In genomic region chr1:93878889-93879586, GRCh38 we compare ENCODE assay signal across 8 cellular contexts. TPM values are rescaled to one million over a fixed set of nuclear protein-coding genes. Genes with fewer than 3 reads are reported as not detected.
DNase-seq lines count a peak whose midpoint lies in the region; ATAC-seq and TF ChIP-seq lines count a peak whose summit lies in the region.

DNTTIP2 (minus strand) TSS chr1:93879206; CDS start chr1:93879148, 58 bp downstream.

- peak within 1 kb of the TSS; percentile 100 for H3K27ac Mint-ChIP-seq in T-helper 17 cell

- WGBS in prostate gland: under 1% methylated on average over 50 of the region's 50 CpGs
- under 1% methylated on average over 50 of the region's 50 CpGs for WGBS in urinary bladder

- ATAC-seq in HG02870 (IDR thresholded peaks at IDR 0.05; ENCODE audit: unreplicated experiment): peak; percentile 91
- peak; percentile 91 for ATAC-seq in T-helper 17 cell

- H3K36me3 ChIP-seq in left ventricle myocardium inferior (peaks cover 38% of the 10 kb centered on the region), prostate gland (no peaks in the 10 kb centered on the region), urinary bladder (ENCODE audit: insufficient read depth) (peaks cover 1% of the 10 kb centered on the region)

- no peaks in the 10 kb centered on the region for H3K27me3 Mint-ChIP-seq in T-helper 17 cell

- no peak for TF ChIP-seq CTCF in GM13977 (IDR thresholded peaks at IDR 0.05; ENCODE audit: extremely low read depth, insufficient read depth, missing control alignments)
- TF ChIP-seq CTCF in left ventricle myocardium inferior (IDR thresholded peaks at IDR 0.05; ENCODE audit: borderline replicate concordance): no peak
- no peak for TF ChIP-seq CTCF in prostate gland (IDR thresholded peaks at IDR 0.05)

- H3K4me3 ChIP-seq in left ventricle myocardium inferior (peak within 1 kb of the TSS; percentile 85), prostate gland (peak within 1 kb of the TSS; percentile 60 to 79), urinary bladder (ENCODE audit: low read depth, low read length) (peak within 1 kb of the TSS; percentile 87)

- peak within 1 kb of the TSS; percentile 97 for H3K4me3 Mint-ChIP-seq in T-helper 17 cell

- H3K4me1 Mint-ChIP-seq in T-helper 17 cell: peaks cover 33% of the 10 kb centered on the region

- H3K4me1 ChIP-seq in left ventricle myocardium inferior (peaks cover 41% of the 10 kb centered on the region), prostate gland (replicated peaks) (peaks cover 6% of the 10 kb centered on the region), urinary bladder (ENCODE audit: insufficient read depth) (no peaks in the 10 kb centered on the region)

- in situ Hi-C loops in GM13977 (cut with MboI; ENCODE audit: low pct_unique_long_range_greater_than_20kb, low sequenced_read_pairs, unreplicated experiment): no loop called here

- H3K36me3 Mint-ChIP-seq in T-helper 17 cell (ENCODE audit: low read depth): peaks cover 12% of the 10 kb centered on the region

- H3K9me3 ChIP-seq in T-helper 17 cell (ENCODE audit: control insufficient read depth, low read length, poor library complexity, severe bottlenecking): no peaks in the 10 kb centered on the region
- no peaks in the 10 kb centered on the region for H3K9me3 ChIP-seq in left ventricle myocardium inferior (replicated peaks)
- H3K9me3 ChIP-seq in prostate gland: no peaks in the 10 kb centered on the region

- no peaks in the 10 kb centered on the region for H3K27me3 ChIP-seq in left ventricle myocardium inferior (ENCODE audit: low read depth)
- H3K27me3 ChIP-seq in prostate gland (replicated peaks; ENCODE audit: insufficient read depth): no peaks in the 10 kb centered on the region

- intact Hi-C loops in left ventricle myocardium inferior (cut with micrococcal nuclease) (no loop called here), prostate gland (cut with DNase I) (loop anchor here (2.0 kb wide), 1 partner anchor 30 kb away; the partner anchor contains the start of gene GCLM)

- peak within 1 kb of the TSS; percentile 86 for H3K27ac ChIP-seq in left ventricle myocardium inferior (replicated peaks)
- peak within 1 kb of the TSS; percentile 86 to 90 for H3K27ac ChIP-seq in prostate gland
- peak within 1 kb of the TSS; percentile 96 for H3K27ac ChIP-seq in urinary bladder (ENCODE audit: low read depth)

- TF ChIP-seq POLR2A in prostate gland (IDR thresholded peaks at IDR 0.05): peak; percentile 80

- DNase-seq in GM13977 (ENCODE audit: low spot score) (peak; percentile 88), NCI-H146 treated with DMSO at 0.1 percent for 48 hours (lab: John Stamatoyannopoulos, UW; ENCODE audit: unreplicated experiment) (peak; percentile 78), T-helper 17 cell (peak; percentile 67 to 77 (median 72)), amygdala (lab: John Stamatoyannopoulos, UW) (peak; percentile 35 to 94 (median 84)), left ventricle myocardium inferior (peak; percentile 89), prostate gland (ENCODE audit: low spot score) (peak; percentile 89)

RNA-seq across cellular contexts. Expression of gene DNTTIP2, which starts in this region (rescaled TPM):
- total RNA-seq in T-helper 17 cell (10 to 100 TPM; 70.4 to 74.5 TPM), left ventricle myocardium inferior (40.0 TPM), prostate gland (10 to 100 TPM; 15.9 to 26.1 TPM), urinary bladder (42.9 TPM)
- 28.4 TPM for polyA plus RNA-seq in urinary bladder

Comparison
In these comparisons a context has a peak if more than half of its experiments do, and no peak if none do; other contexts are left out.
1. Peak in every context shown above with its lines: DNase-seq, ATAC-seq, H3K4me3 ChIP-seq and H3K27ac ChIP-seq.